In the genomic region with DNA sequence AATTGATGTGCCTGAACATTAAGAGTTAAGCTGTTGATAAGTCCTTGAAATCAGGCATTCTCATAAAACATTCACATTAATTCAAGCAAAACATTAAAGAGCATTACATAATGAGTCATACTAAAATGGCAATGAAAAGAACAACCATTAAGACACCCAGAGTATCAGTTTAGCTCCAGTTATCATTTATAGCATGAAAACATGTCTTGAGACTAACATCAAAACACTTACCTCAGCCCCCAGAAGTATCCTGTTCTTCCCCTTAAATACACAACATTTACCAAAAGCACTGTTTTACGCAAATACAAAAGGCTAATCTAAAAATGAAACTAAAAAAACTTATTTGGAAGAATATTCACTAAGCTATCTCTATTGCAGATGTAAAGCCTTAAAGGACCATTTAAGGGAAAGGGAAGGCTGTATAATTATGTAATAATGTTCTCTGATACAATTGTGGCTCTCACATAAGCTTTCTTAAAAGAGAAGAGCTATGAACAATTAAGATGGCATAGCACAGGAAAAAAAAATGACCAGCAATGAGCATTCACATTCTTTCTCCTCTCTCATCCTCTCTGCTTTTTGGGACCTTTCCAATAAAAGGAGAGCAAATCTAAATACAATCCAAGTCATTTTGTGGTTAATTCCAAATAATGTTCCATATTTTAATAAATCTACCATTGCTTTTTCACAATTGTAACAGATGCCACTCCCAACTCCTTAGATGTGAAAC, we compare ENCODE assay signal across 11 cellular contexts. TPM values are rescaled to one million over a fixed set of nuclear protein-coding genes. Genes with fewer than 3 reads are reported as not detected.
DNase-seq lines count a peak whose midpoint lies in the region; ATAC-seq, FAIRE-seq and TF ChIP-seq lines count a peak whose summit lies in the region.
"Had no signal": no experiment of that assay in that cellular context is flagged by ENCODE, and none has a peak within 500 bp of the region (broad histone marks: within the 10 kb centered on the region; RNA-seq: fewer than 3 reads in every experiment).

No MANE protein-coding gene starts in this region.

- peak overlapping the region; percentile 36 for H3K4me2 ChIP-seq in astrocyte (ENCODE audit: low read length)

- H2AFZ ChIP-seq in astrocyte (ENCODE audit: low read depth, low read length): no peak overlapping the region

- TF ChIP-seq CTCF in astrocyte (IDR thresholded peaks at IDR 0.05; ENCODE audit: insufficient read depth, low read depth, low read length): no peak
- TF ChIP-seq CTCF in chondrocyte (IDR thresholded peaks at IDR 0.05): no peak

- H4K20me1 ChIP-seq in astrocyte (ENCODE audit: insufficient read depth, low read length): peaks cover 5% of the 10 kb centered on the region

- no peaks in the 10 kb centered on the region for H3K36me3 ChIP-seq in astrocyte (ENCODE audit: insufficient read depth, low read length)

- no peaks in the 10 kb centered on the region for H3K27me3 ChIP-seq in astrocyte (ENCODE audit: insufficient read depth, low read length)

- H3K36me3 Mint-ChIP-seq in activated CD4-positive, alpha-beta T cell treated with anti-CD3 and anti-CD28 coated beads for 36 hours (ENCODE audit: low read depth): peaks cover 8% of the 10 kb centered on the region
- no peaks in the 10 kb centered on the region for H3K36me3 Mint-ChIP-seq in astrocyte (ENCODE audit: low read depth, unreplicated experiment)
- H3K36me3 Mint-ChIP-seq in stimulated activated naive B cell treated with anti-CD40 and anti-IgM and Interleukin-4, amounts not matched to agents 10 μg/mL and 1 μg/mL and 100 μg/mL, for 72 hours: peaks cover 3 to 4% of the 10 kb centered on the region in 2 donors
- no peaks in the 10 kb centered on the region for H3K36me3 Mint-ChIP-seq in chondrocyte (ENCODE audit: low read depth)
- H3K36me3 Mint-ChIP-seq: activated naive CD4-positive, alpha-beta T cell treated with anti-CD3 and anti-CD28 coated beads, Interleukin-2, amount 50 U/mL, for 72 hours had no signal

- H3K27ac ChIP-seq in astrocyte (ENCODE audit: low read depth, low read length): no peak overlapping the region

- no peak overlapping the region for H3K9ac ChIP-seq in astrocyte (ENCODE audit: low read length)

- intact Hi-C loops in activated CD4-positive, alpha-beta T cell treated with anti-CD3 and anti-CD28 coated beads for 36 hours (cut with DNase I, micrococcal nuclease): no loop called here

- no peak for FAIRE-seq in astrocyte (lab: Jason Lieb, UNC)

- POLR2A ChIA-PET in activated CD4-positive, alpha-beta T cell treated with anti-CD3 and anti-CD28 coated beads for 36 hours (lab: Charles Lee): no interaction called here

- H3K4me3 Mint-ChIP-seq in activated CD4-positive, alpha-beta T cell treated with anti-CD3 and anti-CD28 coated beads for 36 hours: no peak overlapping the region
- H3K4me3 Mint-ChIP-seq in astrocyte (ENCODE audit: unreplicated experiment) (no peak overlapping the region), chondrocyte (ENCODE audit: unreplicated experiment) (no peak overlapping the region)
- no peak overlapping the region for H3K4me3 Mint-ChIP-seq in stimulated activated naive B cell treated with anti-CD40 and anti-IgM and Interleukin-4, amounts not matched to agents 10 μg/mL and 1 μg/mL and 100 μg/mL, for 72 hours

- H3K4me3 ChIP-seq in astrocyte (ENCODE audit: insufficient read depth, low read depth, low read length): no peak overlapping the region

- CTCF ChIA-PET in activated CD4-positive, alpha-beta T cell treated with anti-CD3 and anti-CD28 coated beads for 36 hours (lab: Charles Lee): interaction anchor here (0.6 to 1.1 kb wide), 4 partner anchors 8 to 119 kb away, joined by 3 read pairs; no protein-coding TSS in a partner anchor

- no peaks in the 10 kb centered on the region for H3K4me1 ChIP-seq in astrocyte (ENCODE audit: insufficient read depth, low read length)

- H3K27ac Mint-ChIP-seq in activated CD4-positive, alpha-beta T cell treated with anti-CD3 and anti-CD28 coated beads for 36 hours: peak overlapping the region; percentile 62
- no peak overlapping the region for H3K27ac Mint-ChIP-seq in astrocyte (ENCODE audit: unreplicated experiment)
- no peak overlapping the region for H3K27ac Mint-ChIP-seq in stimulated activated naive B cell treated with anti-CD40 and anti-IgM and Interleukin-4, amounts not matched to agents 10 μg/mL and 1 μg/mL and 100 μg/mL, for 72 hours
- no peak overlapping the region for H3K27ac Mint-ChIP-seq in chondrocyte (ENCODE audit: unreplicated experiment)
- H3K27ac Mint-ChIP-seq: activated naive CD4-positive, alpha-beta T cell treated with anti-CD3 and anti-CD28 coated beads, Interleukin-2, amount 50 U/mL, for 72 hours had no signal

- H3K9me3 Mint-ChIP-seq in activated CD4-positive, alpha-beta T cell treated with anti-CD3 and anti-CD28 coated beads for 36 hours (ENCODE audit: low read depth): no peaks in the 10 kb centered on the region
- H3K9me3 Mint-ChIP-seq in astrocyte (ENCODE audit: unreplicated experiment) (no peaks in the 10 kb centered on the region), chondrocyte (ENCODE audit: low read depth) (no peaks in the 10 kb centered on the region)
- no peaks in the 10 kb centered on the region for H3K9me3 Mint-ChIP-seq in stimulated activated naive B cell treated with anti-CD40 and anti-IgM and Interleukin-4, amounts not matched to agents 10 μg/mL and 1 μg/mL and 100 μg/mL, for 72 hours

- H3K9me3 ChIP-seq in astrocyte (ENCODE audit: insufficient read depth, low read depth, low read length): no peaks in the 10 kb centered on the region

- peaks cover 3% of the 10 kb centered on the region for H3K79me2 ChIP-seq in astrocyte (ENCODE audit: insufficient read depth, low read length)

- DNase-seq in activated CD4-positive, alpha-beta T cell treated with anti-CD3 and anti-CD28 coated beads for 36 hours: no peak
- DNase-seq in activated CD4-positive, alpha-beta T cell treated with anti-CD3 and anti-CD28 coated beads for 48 hours: no peak
- no peak for DNase-seq in astrocyte (ENCODE audit: low read depth)
- DNase-seq in stimulated activated naive B cell treated with anti-CD40 and anti-IgM and Interleukin-4, amounts not matched to agents 10 μg/mL and 1 μg/mL and 100 μg/mL, for 72 hours: no peak
- DNase-seq in DMS153 (lab: John Stamatoyannopoulos, UW): no peak
- no peak for DNase-seq in chondrocyte (ENCODE audit: low spot score)
- DNase-seq in Kasumi-1 (lab: John Stamatoyannopoulos, UW): no peak
- DNase-seq: stimulated activated CD4-positive, alpha-beta T cell treated with anti-CD3 and anti-CD28 coated beads, Interleukin-4, amount 100 ng/mL, for 4 hours; T-helper 2 cell had no signal

- ATAC-seq in activated CD4-positive, alpha-beta T cell treated with anti-CD3 and anti-CD28 coated beads for 36 hours: peak; percentile 75
- ATAC-seq in HG02870 (IDR thresholded peaks at IDR 0.05; ENCODE audit: unreplicated experiment): peak; percentile 67
- peak; percentile 53 to 55 for ATAC-seq in stimulated activated naive B cell treated with anti-CD40 and anti-IgM and Interleukin-4, amounts not matched to agents 10 μg/mL and 1 μg/mL and 100 μg/mL, for 72 hours (replicated peaks)

- peaks cover 19% of the 10 kb centered on the region for H3K4me1 Mint-ChIP-seq in activated CD4-positive, alpha-beta T cell treated with anti-CD3 and anti-CD28 coated beads for 36 hours
- H3K4me1 Mint-ChIP-seq in astrocyte (ENCODE audit: low read depth, unreplicated experiment) (peaks cover 4% of the 10 kb centered on the region), chondrocyte (ENCODE audit: low read depth) (peaks cover 10% of the 10 kb centered on the region)
- peaks cover 16 to 17% of the 10 kb centered on the region in 2 donors for H3K4me1 Mint-ChIP-seq in stimulated activated naive B cell treated with anti-CD40 and anti-IgM and Interleukin-4, amounts not matched to agents 10 μg/mL and 1 μg/mL and 100 μg/mL, for 72 hours

- H3K27me3 Mint-ChIP-seq in activated CD4-positive, alpha-beta T cell treated with anti-CD3 and anti-CD28 coated beads for 36 hours: no peaks in the 10 kb centered on the region
- H3K27me3 Mint-ChIP-seq in astrocyte (ENCODE audit: low read depth, unreplicated experiment) (no peaks in the 10 kb centered on the region), chondrocyte (ENCODE audit: low read depth) (no peaks in the 10 kb centered on the region)
- no peaks in the 10 kb centered on the region for H3K27me3 Mint-ChIP-seq in stimulated activated naive B cell treated with anti-CD40 and anti-IgM and Interleukin-4, amounts not matched to agents 10 μg/mL and 1 μg/mL and 100 μg/mL, for 72 hours

RNA-seq across cellular contexts. Expression of gene SMYD3, which starts 23.7 kb away (rescaled TPM):
- 10 to 100 TPM; 17.2 to 18.4 TPM for total RNA-seq in activated CD4-positive, alpha-beta T cell treated with anti-CD3 and anti-CD28 coated beads for 36 hours
- 73.3 and 80.8 TPM in 2 replicates for total RNA-seq in astrocyte
- total RNA-seq in chondrocyte: 28.4 to 31.5 TPM (median 29.3 TPM) in 3 replicates
